ENCODE assay signal across 2 cellular contexts in genomic region chr17:60328679-60329078, GRCh38.
TF ChIP-seq lines count a peak whose summit lies in the region.

No MANE protein-coding gene starts in this region.

TF ChIP-seq in HepG2, 621 proteins besides CTCF, POLR2A, EP300 and RAD21:
- no peak for TF ChIP-seq POGZ (CRISPR knock-in tag; IDR thresholded peaks at IDR 0.05)
- no peak for TF ChIP-seq ZNF329 (CRISPR knock-in tag; IDR thresholded peaks at IDR 0.05; ENCODE audit: low read depth)
- no peak for TF ChIP-seq ZNF775 (CRISPR knock-in tag; IDR thresholded peaks at IDR 0.05; ENCODE audit: borderline replicate concordance)
- no peak for TF ChIP-seq BRD4 (CRISPR knock-in tag; IDR thresholded peaks at IDR 0.05)
- TF ChIP-seq HOXA9 (CRISPR knock-in tag; IDR thresholded peaks at IDR 0.05; ENCODE audit: borderline replicate concordance): no peak
- TF ChIP-seq IRF9 (CRISPR knock-in tag; IDR thresholded peaks at IDR 0.05; ENCODE audit: borderline replicate concordance): no peak
- no peak for TF ChIP-seq CC2D1A (CRISPR knock-in tag; IDR thresholded peaks at IDR 0.05)
- TF ChIP-seq TEF (CRISPR knock-in tag; IDR thresholded peaks at IDR 0.05): no peak
- no peak for TF ChIP-seq ZNF598 (CRISPR knock-in tag; IDR thresholded peaks at IDR 0.05; ENCODE audit: borderline replicate concordance)
- no peak for TF ChIP-seq NRL (CRISPR knock-in tag; IDR thresholded peaks at IDR 0.05; ENCODE audit: borderline replicate concordance)
- no peak for TF ChIP-seq ZNF251 (CRISPR knock-in tag; IDR thresholded peaks at IDR 0.05)
- TF ChIP-seq, protein P1, sequence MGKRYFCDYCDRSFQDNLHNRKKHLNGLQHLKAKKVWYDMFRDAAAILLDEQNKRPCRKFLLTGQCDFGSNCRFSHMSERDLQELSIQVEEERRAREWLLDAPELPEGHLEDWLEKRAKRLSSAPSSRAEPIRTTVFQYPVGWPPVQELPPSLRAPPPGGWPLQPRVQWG (CRISPR knock-in tag; IDR thresholded peaks at IDR 0.05; ENCODE audit: borderline replicate concordance, low read depth): no peak
- TF ChIP-seq AKAP8 (CRISPR knock-in tag; IDR thresholded peaks at IDR 0.05): no peak
- no peak for TF ChIP-seq BHLHE40 (IDR thresholded peaks at IDR 0.05; ENCODE audit: low read length)
- no peak for TF ChIP-seq SOX13 (IDR thresholded peaks at IDR 0.05)
- TF ChIP-seq SOX13 (CRISPR knock-in tag; conservative IDR thresholded peaks at IDR 0.05 in 1 of 2, IDR thresholded peaks at IDR 0.05 in 1 of 2): no peak
- TF ChIP-seq ZNF546 (CRISPR knock-in tag; conservative IDR thresholded peaks at IDR 0.05): no peak
- no peak for TF ChIP-seq NCOA1 (CRISPR knock-in tag; IDR thresholded peaks at IDR 0.05)

TF ChIP-seq in H1, 55 proteins besides CTCF, POLR2A, EP300 and RAD21:
- TF ChIP-seq GABPA (IDR thresholded peaks at IDR 0.05; ENCODE audit: borderline replicate concordance, insufficient read depth, low read length) (no peak), JUND (IDR thresholded peaks at IDR 0.05; ENCODE audit: low read length) (no peak), CBX5 (IDR thresholded peaks at IDR 0.05; ENCODE audit: low read depth, low read length) (no peak), RXRA (IDR thresholded peaks at IDR 0.05; ENCODE audit: insufficient read depth, low read depth, low read length) (no peak), TAF1 (IDR thresholded peaks at IDR 0.05; ENCODE audit: low read depth, low read length) (no peak), CTBP2 (IDR thresholded peaks at IDR 0.05; ENCODE audit: borderline replicate concordance, insufficient read depth, insufficient read length, low read length) (no peak), EGR1 (IDR thresholded peaks at IDR 0.05; ENCODE audit: borderline replicate concordance, low read depth, low read length) (no peak)
- TF ChIP-seq, protein P2, sequence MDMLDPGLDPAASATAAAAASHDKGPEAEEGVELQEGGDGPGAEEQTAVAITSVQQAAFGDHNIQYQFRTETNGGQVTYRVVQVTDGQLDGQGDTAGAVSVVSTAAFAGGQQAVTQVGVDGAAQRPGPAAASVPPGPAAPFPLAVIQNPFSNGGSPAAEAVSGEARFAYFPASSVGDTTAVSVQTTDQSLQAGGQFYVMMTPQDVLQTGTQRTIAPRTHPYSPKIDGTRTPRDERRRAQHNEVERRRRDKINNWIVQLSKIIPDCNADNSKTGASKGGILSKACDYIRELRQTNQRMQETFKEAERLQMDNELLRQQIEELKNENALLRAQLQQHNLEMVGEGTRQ (IDR thresholded peaks at IDR 0.05; ENCODE audit: low read length): no peak
- TF ChIP-seq, protein P3, sequence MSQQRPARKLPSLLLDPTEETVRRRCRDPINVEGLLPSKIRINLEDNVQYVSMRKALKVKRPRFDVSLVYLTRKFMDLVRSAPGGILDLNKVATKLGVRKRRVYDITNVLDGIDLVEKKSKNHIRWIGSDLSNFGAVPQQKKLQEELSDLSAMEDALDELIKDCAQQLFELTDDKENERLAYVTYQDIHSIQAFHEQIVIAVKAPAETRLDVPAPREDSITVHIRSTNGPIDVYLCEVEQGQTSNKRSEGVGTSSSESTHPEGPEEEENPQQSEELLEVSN (IDR thresholded peaks at IDR 0.05): no peak
